In the genomic region with DNA sequence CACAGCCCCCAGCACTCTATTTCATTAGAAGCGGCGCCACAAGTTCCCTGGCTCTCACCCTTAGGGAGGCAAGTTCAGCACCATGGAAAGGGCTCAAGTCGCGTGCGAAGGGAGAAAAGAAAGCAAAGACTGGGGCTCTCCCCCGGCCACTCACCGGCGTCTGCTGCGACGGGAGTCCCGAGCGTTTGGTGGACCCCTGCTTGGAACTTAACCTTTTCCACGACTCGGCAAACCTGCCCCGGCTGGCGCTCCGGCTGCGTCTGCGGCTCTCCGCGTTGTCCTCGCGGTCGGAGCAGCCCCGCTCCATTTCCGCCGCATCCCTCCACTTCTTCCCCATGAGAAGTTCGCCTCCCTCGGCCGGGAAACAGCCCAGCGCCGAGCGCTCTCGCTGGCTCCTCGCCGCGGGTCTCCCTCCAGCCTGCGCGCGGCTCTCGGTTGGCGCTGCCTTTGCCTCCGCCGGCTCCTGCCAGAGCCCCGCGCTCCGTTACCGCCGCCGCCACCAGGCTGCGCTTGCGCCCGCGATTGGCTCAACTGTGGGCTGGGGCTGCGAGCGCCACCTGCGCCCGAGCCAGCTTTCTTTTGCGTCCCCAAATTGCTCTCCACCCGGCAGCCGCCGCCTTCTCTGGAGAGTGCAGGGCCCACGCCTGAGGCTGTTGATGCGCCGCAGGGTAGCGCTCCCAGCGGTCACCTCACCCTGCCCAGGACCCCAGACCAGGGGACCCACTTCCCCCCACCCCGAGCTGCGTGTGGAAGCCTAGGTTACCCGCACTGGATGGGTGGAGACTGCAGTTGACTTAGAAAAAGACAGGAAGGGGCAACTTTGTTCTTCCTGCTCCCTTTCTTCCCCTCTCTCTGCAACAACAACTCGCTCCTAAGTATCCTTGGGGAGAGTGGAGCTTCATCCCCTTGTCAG, we compare ENCODE assay signal across 1 cellular context.
A peak's percentile ranks its signal among the peaks of the same experiment; 100 is the strongest.
TF ChIP-seq lines count a peak whose summit lies in the region.

No MANE protein-coding gene starts in this region.

TF ChIP-seq in HepG2, 621 proteins besides CTCF, POLR2A, EP300 and RAD21 (continued from another document and continues in another):
- TF ChIP-seq, protein P1, sequence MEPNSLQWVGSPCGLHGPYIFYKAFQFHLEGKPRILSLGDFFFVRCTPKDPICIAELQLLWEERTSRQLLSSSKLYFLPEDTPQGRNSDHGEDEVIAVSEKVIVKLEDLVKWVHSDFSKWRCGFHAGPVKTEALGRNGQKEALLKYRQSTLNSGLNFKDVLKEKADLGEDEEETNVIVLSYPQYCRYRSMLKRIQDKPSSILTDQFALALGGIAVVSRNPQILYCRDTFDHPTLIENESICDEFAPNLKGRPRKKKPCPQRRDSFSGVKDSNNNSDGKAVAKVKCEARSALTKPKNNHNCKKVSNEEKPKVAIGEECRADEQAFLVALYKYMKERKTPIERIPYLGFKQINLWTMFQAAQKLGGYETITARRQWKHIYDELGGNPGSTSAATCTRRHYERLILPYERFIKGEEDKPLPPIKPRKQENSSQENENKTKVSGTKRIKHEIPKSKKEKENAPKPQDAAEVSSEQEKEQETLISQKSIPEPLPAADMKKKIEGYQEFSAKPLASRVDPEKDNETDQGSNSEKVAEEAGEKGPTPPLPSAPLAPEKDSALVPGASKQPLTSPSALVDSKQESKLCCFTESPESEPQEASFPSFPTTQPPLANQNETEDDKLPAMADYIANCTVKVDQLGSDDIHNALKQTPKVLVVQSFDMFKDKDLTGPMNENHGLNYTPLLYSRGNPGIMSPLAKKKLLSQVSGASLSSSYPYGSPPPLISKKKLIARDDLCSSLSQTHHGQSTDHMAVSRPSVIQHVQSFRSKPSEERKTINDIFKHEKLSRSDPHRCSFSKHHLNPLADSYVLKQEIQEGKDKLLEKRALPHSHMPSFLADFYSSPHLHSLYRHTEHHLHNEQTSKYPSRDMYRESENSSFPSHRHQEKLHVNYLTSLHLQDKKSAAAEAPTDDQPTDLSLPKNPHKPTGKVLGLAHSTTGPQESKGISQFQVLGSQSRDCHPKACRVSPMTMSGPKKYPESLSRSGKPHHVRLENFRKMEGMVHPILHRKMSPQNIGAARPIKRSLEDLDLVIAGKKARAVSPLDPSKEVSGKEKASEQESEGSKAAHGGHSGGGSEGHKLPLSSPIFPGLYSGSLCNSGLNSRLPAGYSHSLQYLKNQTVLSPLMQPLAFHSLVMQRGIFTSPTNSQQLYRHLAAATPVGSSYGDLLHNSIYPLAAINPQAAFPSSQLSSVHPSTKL (CRISPR knock-in tag; IDR thresholded peaks at IDR 0.05), result 0 out of 2 replicates have a peak, but pooled peaks have one; percentile 13
- TF ChIP-seq, protein P2, sequence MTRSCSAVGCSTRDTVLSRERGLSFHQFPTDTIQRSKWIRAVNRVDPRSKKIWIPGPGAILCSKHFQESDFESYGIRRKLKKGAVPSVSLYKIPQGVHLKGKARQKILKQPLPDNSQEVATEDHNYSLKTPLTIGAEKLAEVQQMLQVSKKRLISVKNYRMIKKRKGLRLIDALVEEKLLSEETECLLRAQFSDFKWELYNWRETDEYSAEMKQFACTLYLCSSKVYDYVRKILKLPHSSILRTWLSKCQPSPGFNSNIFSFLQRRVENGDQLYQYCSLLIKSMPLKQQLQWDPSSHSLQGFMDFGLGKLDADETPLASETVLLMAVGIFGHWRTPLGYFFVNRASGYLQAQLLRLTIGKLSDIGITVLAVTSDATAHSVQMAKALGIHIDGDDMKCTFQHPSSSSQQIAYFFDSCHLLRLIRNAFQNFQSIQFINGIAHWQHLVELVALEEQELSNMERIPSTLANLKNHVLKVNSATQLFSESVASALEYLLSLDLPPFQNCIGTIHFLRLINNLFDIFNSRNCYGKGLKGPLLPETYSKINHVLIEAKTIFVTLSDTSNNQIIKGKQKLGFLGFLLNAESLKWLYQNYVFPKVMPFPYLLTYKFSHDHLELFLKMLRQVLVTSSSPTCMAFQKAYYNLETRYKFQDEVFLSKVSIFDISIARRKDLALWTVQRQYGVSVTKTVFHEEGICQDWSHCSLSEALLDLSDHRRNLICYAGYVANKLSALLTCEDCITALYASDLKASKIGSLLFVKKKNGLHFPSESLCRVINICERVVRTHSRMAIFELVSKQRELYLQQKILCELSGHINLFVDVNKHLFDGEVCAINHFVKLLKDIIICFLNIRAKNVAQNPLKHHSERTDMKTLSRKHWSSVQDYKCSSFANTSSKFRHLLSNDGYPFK (CRISPR knock-in tag; IDR thresholded peaks at IDR 0.05; ENCODE audit: borderline replicate concordance), result 0 out of 2 replicates have a peak, but pooled peaks have one; percentile 19
- TF ChIP-seq RARG (CRISPR knock-in tag; IDR thresholded peaks at IDR 0.05; ENCODE audit: low read depth), result no peak
- TF ChIP-seq RARA (CRISPR knock-in tag; IDR thresholded peaks at IDR 0.05), result peak; percentile 9; the same call in 1 of the 2 replicates
- TF ChIP-seq SAP130 (CRISPR knock-in tag; IDR thresholded peaks at IDR 0.05; ENCODE audit: low read depth), result peak; percentile 38; the same call in 1 of the 2 replicates
- TF ChIP-seq CCAR2 (optimal IDR thresholded peaks at IDR 0.05; ENCODE audit: low read depth, low read length), result no peak
- TF ChIP-seq ZIK1 (CRISPR knock-in tag; IDR thresholded peaks at IDR 0.05; ENCODE audit: borderline replicate concordance, low read depth), result no peak
- TF ChIP-seq ZNF382 (CRISPR knock-in tag; IDR thresholded peaks at IDR 0.05; ENCODE audit: borderline replicate concordance), result no peak
- peak; percentile 96 for TF ChIP-seq MIER2 (CRISPR knock-in tag; IDR thresholded peaks at IDR 0.05)
- peak; percentile 25; the same call in 1 of the 2 replicates for TF ChIP-seq PHF8 (CRISPR knock-in tag; IDR thresholded peaks at IDR 0.05)
- 0 out of 2 replicates have a peak, but pooled peaks have one; percentile 46 for TF ChIP-seq SIN3A (IDR thresholded peaks at IDR 0.05; ENCODE audit: borderline replicate concordance, low read depth, low read length)
- TF ChIP-seq, protein P3, sequence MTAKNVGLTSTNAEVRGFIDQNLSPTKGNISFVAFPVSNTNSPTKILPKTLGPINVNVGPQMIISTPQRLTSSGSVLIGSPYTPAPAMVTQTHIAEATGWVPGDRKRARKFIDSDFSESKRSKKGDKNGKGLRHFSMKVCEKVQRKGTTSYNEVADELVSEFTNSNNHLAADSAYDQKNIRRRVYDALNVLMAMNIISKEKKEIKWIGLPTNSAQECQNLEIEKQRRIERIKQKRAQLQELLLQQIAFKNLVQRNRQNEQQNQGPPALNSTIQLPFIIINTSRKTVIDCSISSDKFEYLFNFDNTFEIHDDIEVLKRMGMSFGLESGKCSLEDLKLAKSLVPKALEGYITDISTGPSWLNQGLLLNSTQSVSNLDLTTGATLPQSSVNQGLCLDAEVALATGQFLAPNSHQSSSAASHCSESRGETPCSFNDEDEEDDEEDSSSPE (CRISPR knock-in tag; IDR thresholded peaks at IDR 0.05), result 0 out of 2 replicates have a peak, but pooled peaks have one; percentile 9
- peak; percentile 88; the same call in 1 of the 2 replicates for TF ChIP-seq EHMT2 (IDR thresholded peaks at IDR 0.05; ENCODE audit: borderline replicate concordance, low read depth, low read length)
- TF ChIP-seq ISL2 (CRISPR knock-in tag; IDR thresholded peaks at IDR 0.05), result no peak
- TF ChIP-seq ZNF256 (CRISPR knock-in tag; conservative IDR thresholded peaks at IDR 0.05), result peak; percentile 59; the same call in 1 of the 2 replicates
- TF ChIP-seq ZNF335 (CRISPR knock-in tag; IDR thresholded peaks at IDR 0.05), result no peak
- 0 out of 2 replicates have a peak, but pooled peaks have one; percentile 57 for TF ChIP-seq EED (CRISPR knock-in tag; IDR thresholded peaks at IDR 0.05)
- peak; percentile 22; the same call in 1 of the 2 replicates for TF ChIP-seq ZNF563 (CRISPR knock-in tag; IDR thresholded peaks at IDR 0.05)
- TF ChIP-seq, protein P4, sequence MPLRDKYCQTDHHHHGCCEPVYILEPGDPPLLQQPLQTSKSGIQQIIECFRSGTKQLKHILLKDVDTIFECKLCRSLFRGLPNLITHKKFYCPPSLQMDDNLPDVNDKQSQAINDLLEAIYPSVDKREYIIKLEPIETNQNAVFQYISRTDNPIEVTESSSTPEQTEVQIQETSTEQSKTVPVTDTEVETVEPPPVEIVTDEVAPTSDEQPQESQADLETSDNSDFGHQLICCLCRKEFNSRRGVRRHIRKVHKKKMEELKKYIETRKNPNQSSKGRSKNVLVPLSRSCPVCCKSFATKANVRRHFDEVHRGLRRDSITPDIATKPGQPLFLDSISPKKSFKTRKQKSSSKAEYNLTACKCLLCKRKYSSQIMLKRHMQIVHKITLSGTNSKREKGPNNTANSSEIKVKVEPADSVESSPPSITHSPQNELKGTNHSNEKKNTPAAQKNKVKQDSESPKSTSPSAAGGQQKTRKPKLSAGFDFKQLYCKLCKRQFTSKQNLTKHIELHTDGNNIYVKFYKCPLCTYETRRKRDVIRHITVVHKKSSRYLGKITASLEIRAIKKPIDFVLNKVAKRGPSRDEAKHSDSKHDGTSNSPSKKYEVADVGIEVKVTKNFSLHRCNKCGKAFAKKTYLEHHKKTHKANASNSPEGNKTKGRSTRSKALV (CRISPR knock-in tag; IDR thresholded peaks at IDR 0.05), result peak; percentile 88
- TF ChIP-seq, protein P5, sequence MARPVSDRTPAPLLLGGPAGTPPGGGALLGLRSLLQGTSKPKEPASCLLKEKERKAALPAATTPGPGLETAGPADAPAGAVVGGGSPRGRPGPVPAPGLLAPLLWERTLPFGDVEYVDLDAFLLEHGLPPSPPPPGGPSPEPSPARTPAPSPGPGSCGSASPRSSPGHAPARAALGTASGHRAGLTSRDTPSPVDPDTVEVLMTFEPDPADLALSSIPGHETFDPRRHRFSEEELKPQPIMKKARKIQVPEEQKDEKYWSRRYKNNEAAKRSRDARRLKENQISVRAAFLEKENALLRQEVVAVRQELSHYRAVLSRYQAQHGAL (CRISPR knock-in tag; IDR thresholded peaks at IDR 0.05; ENCODE audit: not compliant biosample characterization), result no peak
- TF ChIP-seq CBFB (CRISPR knock-in tag; IDR thresholded peaks at IDR 0.05), result no peak
- TF ChIP-seq, protein P6, sequence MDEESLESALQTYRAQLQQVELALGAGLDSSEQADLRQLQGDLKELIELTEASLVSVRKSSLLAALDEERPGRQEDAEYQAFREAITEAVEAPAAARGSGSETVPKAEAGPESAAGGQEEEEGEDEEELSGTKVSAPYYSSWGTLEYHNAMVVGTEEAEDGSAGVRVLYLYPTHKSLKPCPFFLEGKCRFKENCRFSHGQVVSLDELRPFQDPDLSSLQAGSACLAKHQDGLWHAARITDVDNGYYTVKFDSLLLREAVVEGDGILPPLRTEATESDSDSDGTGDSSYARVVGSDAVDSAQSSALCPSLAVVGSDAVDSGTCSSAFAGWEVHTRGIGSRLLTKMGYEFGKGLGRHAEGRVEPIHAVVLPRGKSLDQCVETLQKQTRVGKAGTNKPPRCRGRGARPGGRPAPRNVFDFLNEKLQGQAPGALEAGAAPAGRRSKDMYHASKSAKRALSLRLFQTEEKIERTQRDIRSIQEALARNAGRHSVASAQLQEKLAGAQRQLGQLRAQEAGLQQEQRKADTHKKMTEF (CRISPR knock-in tag; IDR thresholded peaks at IDR 0.05), result no peak
- no peak for TF ChIP-seq SOX6 (IDR thresholded peaks at IDR 0.05)
- TF ChIP-seq SOX6 (CRISPR knock-in tag; IDR thresholded peaks at IDR 0.05), result peak; percentile 29; the same call in 1 of the 2 replicates
- no peak for TF ChIP-seq MEF2D (CRISPR knock-in tag; IDR thresholded peaks at IDR 0.05)
- TF ChIP-seq SNAI1 (CRISPR knock-in tag; IDR thresholded peaks at IDR 0.05; ENCODE audit: borderline replicate concordance), result 0 out of 2 replicates have a peak, but pooled peaks have one; percentile 54
- no peak for TF ChIP-seq GATA4 (IDR thresholded peaks at IDR 0.05; ENCODE audit: borderline replicate concordance, low read depth)
- TF ChIP-seq, protein P7, sequence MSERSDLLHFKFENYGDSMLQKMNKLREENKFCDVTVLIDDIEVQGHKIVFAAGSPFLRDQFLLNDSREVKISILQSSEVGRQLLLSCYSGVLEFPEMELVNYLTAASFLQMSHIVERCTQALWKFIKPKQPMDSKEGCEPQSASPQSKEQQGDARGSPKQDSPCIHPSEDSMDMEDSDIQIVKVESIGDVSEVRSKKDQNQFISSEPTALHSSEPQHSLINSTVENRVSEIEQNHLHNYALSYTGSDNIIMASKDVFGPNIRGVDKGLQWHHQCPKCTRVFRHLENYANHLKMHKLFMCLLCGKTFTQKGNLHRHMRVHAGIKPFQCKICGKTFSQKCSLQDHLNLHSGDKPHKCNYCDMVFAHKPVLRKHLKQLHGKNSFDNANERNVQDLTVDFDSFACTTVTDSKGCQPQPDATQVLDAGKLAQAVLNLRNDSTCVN (CRISPR knock-in tag; IDR thresholded peaks at IDR 0.05; ENCODE audit: borderline replicate concordance), result no peak
- TF ChIP-seq ZNF124 (CRISPR knock-in tag; IDR thresholded peaks at IDR 0.05), result 0 out of 2 replicates have a peak, but pooled peaks have one; percentile 36
- TF ChIP-seq DMAP1 (CRISPR knock-in tag; IDR thresholded peaks at IDR 0.05), result no peak
- TF ChIP-seq JARID2 (CRISPR knock-in tag; IDR thresholded peaks at IDR 0.05; ENCODE audit: insufficient replicate concordance), result no peak
- TF ChIP-seq ZNF562 (CRISPR knock-in tag; IDR thresholded peaks at IDR 0.05; ENCODE audit: borderline replicate concordance), result no peak
- TF ChIP-seq, protein P8, sequence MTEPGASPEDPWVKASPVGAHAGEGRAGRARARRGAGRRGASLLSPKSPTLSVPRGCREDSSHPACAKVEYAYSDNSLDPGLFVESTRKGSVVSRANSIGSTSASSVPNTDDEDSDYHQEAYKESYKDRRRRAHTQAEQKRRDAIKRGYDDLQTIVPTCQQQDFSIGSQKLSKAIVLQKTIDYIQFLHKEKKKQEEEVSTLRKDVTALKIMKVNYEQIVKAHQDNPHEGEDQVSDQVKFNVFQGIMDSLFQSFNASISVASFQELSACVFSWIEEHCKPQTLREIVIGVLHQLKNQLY (CRISPR knock-in tag; IDR thresholded peaks at IDR 0.05), result no peak
- no peak for TF ChIP-seq ZSCAN22 (CRISPR knock-in tag; IDR thresholded peaks at IDR 0.05)
- TF ChIP-seq ZNF749 (CRISPR knock-in tag; IDR thresholded peaks at IDR 0.05; ENCODE audit: borderline replicate concordance), result no peak; the same call in 1 of the 2 replicates
- no peak for TF ChIP-seq MATR3 (CRISPR knock-in tag; IDR thresholded peaks at IDR 0.05)
- no peak for TF ChIP-seq SMAD1 (CRISPR knock-in tag; IDR thresholded peaks at IDR 0.05; ENCODE audit: borderline replicate concordance, low read depth)
- TF ChIP-seq ZNF678 (CRISPR knock-in tag; IDR thresholded peaks at IDR 0.05), result no peak
- peak; percentile 56 for TF ChIP-seq STAG1 (CRISPR knock-in tag; IDR thresholded peaks at IDR 0.05)
